ENCODE assay signal across 11 cellular contexts in genomic region chr1:185917646-185918045, GRCh38.
DNase-seq lines count a peak whose midpoint lies in the region; ATAC-seq and TF ChIP-seq lines count a peak whose summit lies in the region.
"Had no signal": no experiment of that assay in that cellular context is flagged by ENCODE, and none has a peak within 500 bp of the region (broad histone marks: within the 10 kb centered on the region; RNA-seq: fewer than 3 reads in every experiment).

No MANE protein-coding gene starts in this region.

- H3K4me1 Mint-ChIP-seq in GM23338 (peaks cover 41% of the 10 kb centered on the region), endodermal cell (peaks cover 23% of the 10 kb centered on the region), nephron progenitor cell (no peaks in the 10 kb centered on the region)
- no peaks in the 10 kb centered on the region for H3K4me1 Mint-ChIP-seq in CD4-positive, alpha-beta T cell (ENCODE audit: low read depth)
- H3K4me1 Mint-ChIP-seq: stimulated activated naive B cell treated with anti-CD40 and anti-IgM and Interleukin-4, amounts not matched to agents 10 μg/mL and 1 μg/mL and 100 μg/mL, for 72 hours had no signal

- H4K20me1 ChIP-seq in GM23338 (replicated peaks; ENCODE audit: insufficient read depth): no peaks in the 10 kb centered on the region

- no peak overlapping the region for H3K4me2 ChIP-seq in GM23338

- H3K27me3 Mint-ChIP-seq in GM23338 (ENCODE audit: insufficient read depth, low read depth, poor library complexity) (no peaks in the 10 kb centered on the region), endodermal cell (ENCODE audit: insufficient read depth) (no peaks in the 10 kb centered on the region), nephron progenitor cell (ENCODE audit: low read depth, poor library complexity) (no peaks in the 10 kb centered on the region)
- H3K27me3 Mint-ChIP-seq in CD4-positive, alpha-beta T cell: no peaks in the 10 kb centered on the region
- H3K27me3 Mint-ChIP-seq: stimulated activated naive B cell treated with anti-CD40 and anti-IgM and Interleukin-4, amounts not matched to agents 10 μg/mL and 1 μg/mL and 100 μg/mL, for 72 hours had no signal

- H3K79me2 ChIP-seq in GM23338 (replicated peaks; ENCODE audit: insufficient read depth): no peaks in the 10 kb centered on the region

- no peaks in the 10 kb centered on the region for H3K36me3 ChIP-seq in GM23338 (ENCODE audit: insufficient read depth)
- H3K36me3 ChIP-seq in endodermal cell (ENCODE audit: control insufficient read depth, insufficient read depth, low read length): no peaks in the 10 kb centered on the region

- H3F3A ChIP-seq in GM23338 (replicated peaks; ENCODE audit: low read depth): no peaks in the 10 kb centered on the region

- peak; percentile 77 for ATAC-seq in GM23338
- no peak for ATAC-seq in HG03520 (IDR thresholded peaks at IDR 0.05; ENCODE audit: unreplicated experiment)
- ATAC-seq in CD4-positive, alpha-beta T cell (ENCODE audit: poor library complexity): no peak
- ATAC-seq: stimulated activated naive B cell treated with anti-CD40 and anti-IgM and Interleukin-4, amounts not matched to agents 10 μg/mL and 1 μg/mL and 100 μg/mL, for 72 hours had no signal

- no peaks in the 10 kb centered on the region for H3K9me3 Mint-ChIP-seq in GM23338
- H3K9me3 Mint-ChIP-seq in endodermal cell: no peaks in the 10 kb centered on the region
- H3K9me3 Mint-ChIP-seq in nephron progenitor cell: no peaks in the 10 kb centered on the region
- H3K9me3 Mint-ChIP-seq in CD4-positive, alpha-beta T cell: no peaks in the 10 kb centered on the region
- H3K9me3 Mint-ChIP-seq: stimulated activated naive B cell treated with anti-CD40 and anti-IgM and Interleukin-4, amounts not matched to agents 10 μg/mL and 1 μg/mL and 100 μg/mL, for 72 hours had no signal

- CTCF ChIA-PET in CD4-positive, alpha-beta T cell (lab: Charles Lee): no interaction called here

- DNase-seq in GM23338 (ENCODE audit: low spot score) (peak; percentile 68), OCI-M1 (lab: John Stamatoyannopoulos, UW) (peak; percentile 74), endodermal cell (peak; percentile 90), nephron progenitor cell (peak; percentile 36), ureter (ENCODE audit: low spot score) (no peak), NCI-H2171 (lab: John Stamatoyannopoulos, UW) (no peak)
- DNase-seq in CD4-positive, alpha-beta T cell: no peak
- DNase-seq: kidney; stimulated activated naive B cell treated with anti-CD40 and anti-IgM and Interleukin-4, amounts not matched to agents 10 μg/mL and 1 μg/mL and 100 μg/mL, for 72 hours had no signal

- no peak overlapping the region for H3K9ac ChIP-seq in endodermal cell (ENCODE audit: extremely low read depth, low read length, poor library complexity, severe bottlenecking)

- H3K4me3 ChIP-seq in GM23338 (no peak overlapping the region), endodermal cell (ENCODE audit: low read length) (no peak overlapping the region)
- H3K4me3 ChIP-seq: skin epidermis had no signal

- H3K27ac Mint-ChIP-seq in GM23338: no peak overlapping the region
- no peak overlapping the region for H3K27ac Mint-ChIP-seq in endodermal cell
- no peak overlapping the region for H3K27ac Mint-ChIP-seq in nephron progenitor cell
- no peak overlapping the region for H3K27ac Mint-ChIP-seq in CD4-positive, alpha-beta T cell
- H3K27ac Mint-ChIP-seq: stimulated activated naive B cell treated with anti-CD40 and anti-IgM and Interleukin-4, amounts not matched to agents 10 μg/mL and 1 μg/mL and 100 μg/mL, for 72 hours had no signal

- peaks cover 5% of the 10 kb centered on the region; the same call in 1 of the 2 replicates for H3K9me2 ChIP-seq in GM23338 (ENCODE audit: insufficient read depth)

- 75 to 88% methylated on average over 1 to 3 of the region's 3 CpGs for WGBS in endodermal cell (ENCODE audit: insufficient coverage in 1 of 2, insufficient read length in 1 of 2), 2 experiments

- H3K4me3 Mint-ChIP-seq in GM23338: no peak overlapping the region
- no peak overlapping the region for H3K4me3 Mint-ChIP-seq in endodermal cell
- no peak overlapping the region for H3K4me3 Mint-ChIP-seq in nephron progenitor cell
- H3K4me3 Mint-ChIP-seq in CD4-positive, alpha-beta T cell: no peak overlapping the region
- H3K4me3 Mint-ChIP-seq: stimulated activated naive B cell treated with anti-CD40 and anti-IgM and Interleukin-4, amounts not matched to agents 10 μg/mL and 1 μg/mL and 100 μg/mL, for 72 hours had no signal

- TF ChIP-seq CTCF in GM23338 (conservative IDR thresholded peaks at IDR 0.05; ENCODE audit: low read depth in 2 of 2) (no peak), endodermal cell (conservative IDR thresholded peaks at IDR 0.05) (no peak), nephron progenitor cell (IDR thresholded peaks at IDR 0.05) (no peak)
- TF ChIP-seq CTCF in CD4-positive, alpha-beta T cell (IDR thresholded peaks at IDR 0.05): no peak

- H3K27ac ChIP-seq in GM23338 (ENCODE audit: low read depth) (no peak overlapping the region), endodermal cell (ENCODE audit: low read depth, low read length) (no peak overlapping the region)
- H3K27ac ChIP-seq in CD4-positive, alpha-beta T cell (ENCODE audit: low read depth, low read length): no peak overlapping the region
- H3K27ac ChIP-seq: skin epidermis had no signal

- H2AFZ ChIP-seq in GM23338: no peak overlapping the region

- H3K36me3 Mint-ChIP-seq in GM23338 (ENCODE audit: low read depth) (no peaks in the 10 kb centered on the region; the same call in 1 of the 3 replicates), endodermal cell (ENCODE audit: low read depth) (no peaks in the 10 kb centered on the region), nephron progenitor cell (ENCODE audit: low read depth) (peaks cover 11% of the 10 kb centered on the region)
- H3K36me3 Mint-ChIP-seq in CD4-positive, alpha-beta T cell (ENCODE audit: low read depth): no peaks in the 10 kb centered on the region
- H3K36me3 Mint-ChIP-seq: stimulated activated naive B cell treated with anti-CD40 and anti-IgM and Interleukin-4, amounts not matched to agents 10 μg/mL and 1 μg/mL and 100 μg/mL, for 72 hours had no signal

- POLR2A ChIA-PET in CD4-positive, alpha-beta T cell (lab: Charles Lee): interaction anchor here (0.6 kb wide), 1 partner anchor 15 kb away, joined by 3 read pairs; no protein-coding TSS in a partner anchor

- no peaks in the 10 kb centered on the region for H3K9me3 ChIP-seq in endodermal cell (ENCODE audit: control insufficient read depth, low read length)
- H3K9me3 ChIP-seq in CD4-positive, alpha-beta T cell (ENCODE audit: control insufficient read depth, low read length): no peaks in the 10 kb centered on the region

- intact Hi-C loops in CD4-positive, alpha-beta T cell (cut with DNase I, micrococcal nuclease): no loop called here

- peaks cover 18% of the 10 kb centered on the region for H3K4me1 ChIP-seq in GM23338 (ENCODE audit: insufficient read depth)
- peaks cover 9% of the 10 kb centered on the region for H3K4me1 ChIP-seq in endodermal cell (ENCODE audit: control insufficient read depth, insufficient read depth, low read length)

- H3K27me3 ChIP-seq in GM23338 (ENCODE audit: insufficient read depth) (no peaks in the 10 kb centered on the region), endodermal cell (ENCODE audit: control insufficient read depth, insufficient read depth, low read length, poor library complexity, severe bottlenecking) (no peaks in the 10 kb centered on the region)
- no peaks in the 10 kb centered on the region for H3K27me3 ChIP-seq in CD4-positive, alpha-beta T cell (ENCODE audit: control insufficient read depth, insufficient read depth, low read length)

TF ChIP-seq in GM23338, 12 proteins besides CTCF, POLR2A, EP300 and RAD21 (continues in another document):
- TF ChIP-seq JUNB (IDR thresholded peaks at IDR 0.05; ENCODE audit: unreplicated experiment) (no peak), ZNF114 (CRISPR knock-in tag; IDR thresholded peaks at IDR 0.05) (no peak), NANOG (IDR thresholded peaks at IDR 0.05; ENCODE audit: borderline replicate concordance) (no peak), STAT1 (IDR thresholded peaks at IDR 0.05; ENCODE audit: unreplicated experiment) (no peak), ZNF331 (CRISPR knock-in tag; IDR thresholded peaks at IDR 0.05; ENCODE audit: low read depth) (no peak)

Comparison
In these comparisons a context has a peak if more than half of its experiments do, and no peak if none do; other contexts are left out.
1. DNase-seq: peak in GM23338 (single experiment), OCI-M1 (single experiment), endodermal cell (single experiment) and nephron progenitor cell (single experiment); none in CD4-positive, alpha-beta T cell (0 of 10), ureter (single experiment) and NCI-H2171 (single experiment).